28 cellular contexts compared by ENCODE assay signal in the genomic region with DNA sequence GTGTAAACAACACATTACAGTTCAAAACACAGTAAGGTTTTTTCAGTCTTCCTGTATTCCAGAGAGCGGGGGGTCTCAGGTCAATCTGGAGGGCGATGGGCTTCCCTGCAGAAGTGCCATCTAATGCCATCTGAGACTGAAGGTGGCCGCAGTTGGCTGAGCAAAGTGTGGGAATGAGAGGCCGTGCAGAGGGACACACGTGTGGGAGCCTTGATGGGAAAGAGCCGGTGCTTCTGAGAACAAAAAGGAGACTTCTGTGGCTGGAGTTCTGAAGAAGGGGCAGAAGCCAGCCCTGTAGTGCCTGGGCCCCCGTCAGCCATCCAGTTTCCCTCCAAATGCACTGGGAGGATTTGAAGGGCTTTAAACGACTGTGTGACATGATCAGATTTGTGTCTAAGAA.
"Had no signal": no experiment of that assay in that cellular context is flagged by ENCODE, and none has a peak within 500 bp of the region (broad histone marks: within the 10 kb centered on the region; RNA-seq: fewer than 3 reads in every experiment).

No MANE protein-coding gene starts in this region.

- H3K4me3 ChIP-seq: esophagus muscularis mucosa, gastrocnemius medialis, heart left ventricle had no signal

- H3K4me3 Mint-ChIP-seq: activated B cell treated with CpG ODN at 0.5 μM for 24 hours; activated CD8-positive, alpha-beta T cell treated with anti-CD3 and anti-CD28 coated beads for 36 hours; activated naive CD8-positive, alpha-beta T cell; activated T-cell treated with anti-CD3 and anti-CD28 coated beads, Interleukin-2, amount 50 U/mL, for 24 hours; activated T-helper 17 cell treated with anti-CD3 and anti-CD28 coated beads, Interleukin-2, amount 50 U/mL, for 72 hours; T-helper 17 cell; T-helper 2 cell treated with Interferon-gamma antibody and Interleukin-4, amounts not matched to agents 5 μg/mL and 100 μg/mL, for 36 hours had no signal

- H3K27me3 ChIP-seq: brain microvascular endothelial cell, gastrocnemius medialis had no signal

- H3K4me1 ChIP-seq: foreskin keratinocyte had no signal

- H3K9me3 ChIP-seq: esophagus muscularis mucosa, gastrocnemius medialis, heart left ventricle had no signal

- H3K9me3 Mint-ChIP-seq: activated B cell treated with CpG ODN at 0.5 μM for 24 hours; activated CD8-positive, alpha-beta T cell treated with anti-CD3 and anti-CD28 coated beads for 36 hours; activated T-cell treated with anti-CD3 and anti-CD28 coated beads, Interleukin-2, amount 50 U/mL, for 24 hours; activated T-helper 17 cell treated with anti-CD3 and anti-CD28 coated beads, Interleukin-2, amount 50 U/mL, for 72 hours; T-helper 2 cell treated with Interferon-gamma antibody and Interleukin-4, amounts not matched to agents 5 μg/mL and 100 μg/mL, for 36 hours had no signal

- H3K36me3 ChIP-seq: brain microvascular endothelial cell, esophagus muscularis mucosa, gastrocnemius medialis, heart left ventricle, WERI-Rb-1 had no signal

- H3K27ac Mint-ChIP-seq: activated B cell treated with CpG ODN at 0.5 μM for 24 hours; activated CD8-positive, alpha-beta T cell treated with anti-CD3 and anti-CD28 coated beads for 36 hours; activated naive CD8-positive, alpha-beta T cell; activated T-cell treated with anti-CD3 and anti-CD28 coated beads, Interleukin-2, amount 50 U/mL, for 24 hours; activated T-helper 17 cell treated with anti-CD3 and anti-CD28 coated beads, Interleukin-2, amount 50 U/mL, for 72 hours; T-helper 17 cell; T-helper 2 cell treated with Interferon-gamma antibody and Interleukin-4, amounts not matched to agents 5 μg/mL and 100 μg/mL, for 36 hours had no signal

- H3K27me3 Mint-ChIP-seq: activated B cell treated with CpG ODN at 0.5 μM for 24 hours; activated CD8-positive, alpha-beta T cell treated with anti-CD3 and anti-CD28 coated beads for 36 hours; activated naive CD8-positive, alpha-beta T cell; activated T-cell treated with anti-CD3 and anti-CD28 coated beads, Interleukin-2, amount 50 U/mL, for 24 hours; activated T-helper 17 cell treated with anti-CD3 and anti-CD28 coated beads, Interleukin-2, amount 50 U/mL, for 72 hours had no signal

- H3K4me1 Mint-ChIP-seq: activated B cell treated with CpG ODN at 0.5 μM for 24 hours; activated T-helper 17 cell treated with anti-CD3 and anti-CD28 coated beads, Interleukin-2, amount 50 U/mL, for 72 hours had no signal

- DNase-seq: activated B cell treated with CpG ODN at 0.5 μM for 24 hours; activated CD4-positive, alpha-beta T cell treated with anti-CD3 and anti-CD28 coated beads for 48 hours; activated CD4-positive, alpha-beta T cell treated with anti-CD3 and anti-CD28 coated beads, Interleukin-2, amount 50 U/mL, for 1 hour; activated CD4-positive, alpha-beta T cell treated with anti-CD3 and anti-CD28 coated beads, Interleukin-2, amount 50 U/mL, for 48 hours; activated CD8-positive, alpha-beta memory T cell treated with anti-CD3 and anti-CD28 coated beads, Interleukin-2, amount 50 U/mL, for 48 hours; activated CD8-positive, alpha-beta T cell treated with anti-CD3 and anti-CD28 coated beads for 36 hours; activated effector memory CD4-positive, alpha-beta T cell treated with Interleukin-2 at 50 U/mL for 16 hours; activated gamma-delta T cell treated with Interleukin-2 at 50 U/mL for 16 hours; activated naive CD4-positive, alpha-beta T cell treated with anti-CD3 and anti-CD28 coated beads, Interleukin-2, amount 50 U/mL, for 16 hours; activated naive CD4-positive, alpha-beta T cell treated with Interleukin-2 at 50 U/mL for 16 hours; activated T-cell treated with anti-CD3 and anti-CD28 coated beads for 4 hours; activated T-cell treated with anti-CD3 and anti-CD28 coated beads, Interleukin-2, amount 50 U/mL, for 24 hours; amniotic stem cell; anterior cingulate cortex; brain microvascular endothelial cell; effector CD8-positive, alpha-beta T cell; foreskin keratinocyte; glutamatergic neuron; T-helper 1 cell; T-helper 17 cell; T1000 had no signal

- H3K27ac ChIP-seq: brain microvascular endothelial cell, esophagus muscularis mucosa, foreskin keratinocyte, heart left ventricle, WERI-Rb-1 had no signal

- H3K36me3 Mint-ChIP-seq: activated naive CD8-positive, alpha-beta T cell had no signal
